32 cellular contexts compared by ENCODE assay signal in genomic region chr5:60455589-60455988, GRCh38.
"Had no signal": no experiment of that assay in that cellular context is flagged by ENCODE, and none has a peak within 500 bp of the region (broad histone marks: within the 10 kb centered on the region; RNA-seq: fewer than 3 reads in every experiment).

No MANE protein-coding gene starts in this region.

- H3K9me3 Mint-ChIP-seq: activated CD4-positive, alpha-beta T cell treated with anti-CD3 and anti-CD28 coated beads, Interleukin-2, amount 10 ng/mL, durations not matched to agents 24 days and 14 days; activated naive CD8-positive, alpha-beta T cell treated with anti-CD3 and anti-CD28 coated beads for 36 hours had no signal

- H3K4me1 ChIP-seq: SJSA1 had no signal

- H3K27me3 ChIP-seq: SJSA1 had no signal

- DNase-seq: activated CD4-positive, alpha-beta T cell treated with anti-CD3 and anti-CD28 coated beads for 1 hour; activated CD4-positive, alpha-beta T cell treated with anti-CD3 and anti-CD28 coated beads, Interleukin-2, amount 10 ng/mL, durations not matched to agents 24 days and 14 days; activated CD4-positive, alpha-beta T cell treated with anti-CD3 and anti-CD28 coated beads, Interleukin-2, amount 50 U/mL, for 4 hours; activated CD4-positive, CD25-positive, alpha-beta regulatory T cell; activated CD8-positive, alpha-beta T cell treated with anti-CD3 and anti-CD28 coated beads for 36 hours; activated effector memory CD4-positive, alpha-beta T cell treated with anti-CD3 and anti-CD28 coated beads, Interleukin-2, amount 50 U/mL, for 16 hours; activated naive CD4-positive, alpha-beta T cell; activated naive CD4-positive, alpha-beta T cell treated with anti-CD3 and anti-CD28 coated beads, Interleukin-2, amount 50 U/mL, for 16 hours; activated naive CD8-positive, alpha-beta T cell treated with anti-CD3 and anti-CD28 coated beads for 36 hours; activated T-cell treated with anti-CD3 and anti-CD28 coated beads, Interleukin-2, amount 50 U/mL, for 1 hour; activated T-cell treated with anti-CD3 and anti-CD28 coated beads, Interleukin-2, amount 50 U/mL, for 72 hours; amniotic stem cell; aorta; NCI-H1105; NCI-H1417 treated with DMSO at 0.1 percent for 48 hours; NCI-H187 treated with DMSO at 0.1 percent for 48 hours; NCI-H2081; NCI-H2171 treated with DMSO at 0.1 percent for 48 hours; NCI-H2227 treated with DMSO at 0.1 percent for 48 hours; NCI-H446; NCI-H524; NCI-H69; SHP77 treated with DMSO at 0.1 percent for 48 hours; T-helper 1 cell; T-helper 2 cell; T-helper 9 cell; WERI-Rb-1 had no signal

- H3K4me2 ChIP-seq: KMS-11 had no signal

- ATAC-seq: activated CD8-positive, alpha-beta T cell treated with anti-CD3 and anti-CD28 coated beads for 36 hours; activated T-cell treated with anti-CD3 and anti-CD28 coated beads, Interleukin-2, amount 50 U/mL, for 72 hours; activated T-helper 17 cell treated with anti-CD3 and anti-CD28 coated beads, Interleukin-2, amount 50 U/mL, for 72 hours; Panc1; SK-N-SH treated with all-trans-retinoic acid at 6 μM for 48 hours had no signal

- H3K4me3 ChIP-seq: SJSA1 had no signal

- H3K27ac ChIP-seq: KMS-11, SJSA1, WERI-Rb-1 had no signal

- H3K4me1 Mint-ChIP-seq: activated CD4-positive, alpha-beta T cell treated with anti-CD3 and anti-CD28 coated beads, Interleukin-2, amount 10 ng/mL, durations not matched to agents 24 days and 14 days; activated naive CD8-positive, alpha-beta T cell treated with anti-CD3 and anti-CD28 coated beads for 36 hours; activated T-helper 17 cell treated with anti-CD3 and anti-CD28 coated beads, Interleukin-2, amount 50 U/mL, for 72 hours had no signal

- H3K4me3 Mint-ChIP-seq: activated CD4-positive, alpha-beta T cell treated with anti-CD3 and anti-CD28 coated beads, Interleukin-2, amount 10 ng/mL, durations not matched to agents 24 days and 14 days; activated CD8-positive, alpha-beta T cell treated with anti-CD3 and anti-CD28 coated beads for 36 hours; activated naive CD8-positive, alpha-beta T cell treated with anti-CD3 and anti-CD28 coated beads for 36 hours; activated T-cell treated with anti-CD3 and anti-CD28 coated beads, Interleukin-2, amount 50 U/mL, for 72 hours; activated T-helper 17 cell treated with anti-CD3 and anti-CD28 coated beads, Interleukin-2, amount 50 U/mL, for 72 hours had no signal

- H3K36me3 Mint-ChIP-seq: activated naive CD8-positive, alpha-beta T cell treated with anti-CD3 and anti-CD28 coated beads for 36 hours had no signal

- H3K27me3 Mint-ChIP-seq: activated CD4-positive, alpha-beta T cell treated with anti-CD3 and anti-CD28 coated beads, Interleukin-2, amount 10 ng/mL, durations not matched to agents 24 days and 14 days; activated naive CD8-positive, alpha-beta T cell treated with anti-CD3 and anti-CD28 coated beads for 36 hours; activated T-helper 17 cell treated with anti-CD3 and anti-CD28 coated beads, Interleukin-2, amount 50 U/mL, for 72 hours had no signal

- H3K36me3 ChIP-seq: SJSA1, WERI-Rb-1 had no signal

- H3K27ac Mint-ChIP-seq: activated CD4-positive, alpha-beta T cell treated with anti-CD3 and anti-CD28 coated beads, Interleukin-2, amount 10 ng/mL, durations not matched to agents 24 days and 14 days; activated CD8-positive, alpha-beta T cell treated with anti-CD3 and anti-CD28 coated beads for 36 hours; activated naive CD8-positive, alpha-beta T cell treated with anti-CD3 and anti-CD28 coated beads for 36 hours; activated T-cell treated with anti-CD3 and anti-CD28 coated beads, Interleukin-2, amount 50 U/mL, for 72 hours; activated T-helper 17 cell treated with anti-CD3 and anti-CD28 coated beads, Interleukin-2, amount 50 U/mL, for 72 hours had no signal
